10 cellular contexts compared by ENCODE assay signal in the genomic region with DNA sequence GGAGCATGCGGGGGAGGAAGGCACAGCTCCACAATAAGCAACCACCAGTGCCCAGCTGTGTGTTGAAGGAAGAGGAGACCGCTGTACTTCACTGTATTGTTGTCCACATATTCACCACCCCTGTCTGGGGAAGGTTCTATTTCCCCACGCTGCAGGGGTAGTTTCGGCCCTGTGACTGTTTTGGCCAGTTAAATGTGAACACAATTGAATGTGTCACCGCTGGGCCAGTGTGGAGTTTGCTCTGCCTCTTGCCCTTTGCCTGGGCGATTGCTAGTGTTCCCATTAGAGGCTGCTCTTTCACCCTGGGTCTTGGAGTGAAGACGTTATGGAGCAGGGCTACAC. TPM values are rescaled to one million over a fixed set of nuclear protein-coding genes. Genes with fewer than 3 reads are reported as not detected.
DNase-seq lines count a peak whose midpoint lies in the region; ATAC-seq, FAIRE-seq and TF ChIP-seq lines count a peak whose summit lies in the region.
"Had no signal": no experiment of that assay in that cellular context is flagged by ENCODE, and none has a peak within 500 bp of the region (broad histone marks: within the 10 kb centered on the region; RNA-seq: fewer than 3 reads in every experiment).

No MANE protein-coding gene starts in this region.

- FAIRE-seq in pancreas (lab: Jason Lieb, UNC) (no peak), urothelium cell line (lab: Jason Lieb, UNC) (no peak)

- ATAC-seq in left ventricle myocardium superior (peak; percentile 35), pancreas (peak in 3 of 4 donors; percentile 49 to 60 (median 57)), HG03571 (IDR thresholded peaks at IDR 0.05; ENCODE audit: unreplicated experiment) (no peak)
- ATAC-seq in activated naive CD4-positive, alpha-beta T cell treated with anti-CD3 and anti-CD28 coated beads, Interleukin-2, amount 50 U/mL, for 72 hours: no peak

- H3K27me3 Mint-ChIP-seq in progenitor cell of endocrine pancreas: no peaks in the 10 kb centered on the region

- intact Hi-C loops in left ventricle myocardium superior (cut with micrococcal nuclease) (no loop called here), pancreas (cut with DNase I) (no loop called here)

- no peak overlapping the region for H3K4me3 Mint-ChIP-seq in progenitor cell of endocrine pancreas (ENCODE audit: low read depth)
- H3K4me3 Mint-ChIP-seq: T-helper 2 cell treated with Interferon-gamma antibody and Interleukin-4, amounts not matched to agents 5 μg/mL and 100 μg/mL, for 36 hours had no signal

- H3K27me3 ChIP-seq in HL-60 (ENCODE audit: insufficient read depth, poor library complexity, severe bottlenecking) (no peaks in the 10 kb centered on the region), pancreas (no peaks in the 10 kb centered on the region)

- DNase-seq in HL-60 (ENCODE audit: low read depth in 1 of 2, low spot score in 1 of 2) (peak; percentile 60 to 71), left ventricle myocardium superior (no peak), pancreas (peak in 1 of 6 donors; percentile 57), progenitor cell of endocrine pancreas (ENCODE audit: low spot score, unreplicated experiment) (no peak), urothelium cell line (ENCODE audit: low spot score) (no peak)
- no peak for DNase-seq in activated naive CD4-positive, alpha-beta T cell treated with anti-CD3 and anti-CD28 coated beads, Interleukin-2, amount 50 U/mL, for 72 hours (ENCODE audit: low spot score in 2 of 2)
- DNase-seq: cerebellar nuclear complex had no signal

- H3K4me3 ChIP-seq in HL-60 (replicated peaks; ENCODE audit: insufficient read depth, low read length) (no peak overlapping the region), pancreas (no peak overlapping the region)

- no peak for TF ChIP-seq CTCF in HL-60 (IDR thresholded peaks at IDR 0.05; ENCODE audit: insufficient read depth, low read length)
- no peak for TF ChIP-seq CTCF in pancreas (IDR thresholded peaks at IDR 0.05)
- no peak for TF ChIP-seq CTCF in progenitor cell of endocrine pancreas (IDR thresholded peaks at IDR 0.05; ENCODE audit: unreplicated experiment)

- peaks cover 5% of the 10 kb centered on the region for H3K4me1 Mint-ChIP-seq in progenitor cell of endocrine pancreas (ENCODE audit: low read depth)

- H3K27ac ChIP-seq in HL-60 (replicated peaks) (peak overlapping the region; percentile 51), angular gyrus (ENCODE audit: low read depth, low read length) (peak overlapping the region; percentile 80), pancreas (no peak overlapping the region)

- H3K9me3 ChIP-seq in pancreas: no peaks in the 10 kb centered on the region

- WGBS in pancreas, 2 donors: 60 to 61% methylated on average over 7 of the region's 7 CpGs

- no peaks in the 10 kb centered on the region for H3K36me3 ChIP-seq in pancreas

- H3K4me1 ChIP-seq in pancreas: peaks cover 7 to 16% (median 12%) of the 10 kb centered on the region in 3 donors

- peaks cover 5% of the 10 kb centered on the region for H3K36me3 Mint-ChIP-seq in progenitor cell of endocrine pancreas (ENCODE audit: insufficient read depth)
- H3K36me3 Mint-ChIP-seq in activated naive CD4-positive, alpha-beta T cell treated with anti-CD3 and anti-CD28 coated beads, Interleukin-2, amount 50 U/mL, for 72 hours: peaks cover 0 to 5% of the 10 kb centered on the region in 2 donors

- H3K9me3 Mint-ChIP-seq in progenitor cell of endocrine pancreas (ENCODE audit: low read depth): no peaks in the 10 kb centered on the region
- no peaks in the 10 kb centered on the region for H3K9me3 Mint-ChIP-seq in activated naive CD4-positive, alpha-beta T cell treated with anti-CD3 and anti-CD28 coated beads, Interleukin-2, amount 50 U/mL, for 72 hours
- H3K9me3 Mint-ChIP-seq: T-helper 2 cell treated with Interferon-gamma antibody and Interleukin-4, amounts not matched to agents 5 μg/mL and 100 μg/mL, for 36 hours had no signal

- H3K27ac Mint-ChIP-seq in progenitor cell of endocrine pancreas: no peak overlapping the region
- H3K27ac Mint-ChIP-seq in activated naive CD4-positive, alpha-beta T cell treated with anti-CD3 and anti-CD28 coated beads, Interleukin-2, amount 50 U/mL, for 72 hours: no peak overlapping the region
- H3K27ac Mint-ChIP-seq: T-helper 2 cell treated with Interferon-gamma antibody and Interleukin-4, amounts not matched to agents 5 μg/mL and 100 μg/mL, for 36 hours had no signal

RNA-seq across cellular contexts. Expression of gene UBE4B, which starts 32.6 kb away (rescaled TPM):
- total RNA-seq in left ventricle myocardium superior (78.4 TPM), pancreas (10 to 100 TPM; 27.5 to 45.3 (median 35.2) TPM), progenitor cell of endocrine pancreas (77.2 and 78.1 TPM in 2 replicates)
- polyA plus RNA-seq in pancreas: 10 to 100 TPM; 13.0 to 16.7 TPM
- 10 to 100 TPM; 30.0 to 44.4 TPM for total RNA-seq in activated naive CD4-positive, alpha-beta T cell treated with anti-CD3 and anti-CD28 coated beads, Interleukin-2, amount 50 U/mL, for 72 hours

Comparison
In these comparisons a context has a peak if more than half of its experiments do, and no peak if none do; other contexts are left out.
1. DNase-seq: peak in HL-60 (2 of 2); none in left ventricle myocardium superior (single experiment), progenitor cell of endocrine pancreas (single experiment), urothelium cell line (single experiment) and activated naive CD4-positive, alpha-beta T cell treated with anti-CD3 and anti-CD28 coated beads, Interleukin-2, amount 50 U/mL, for 72 hours (0 of 2).
2. H3K27ac ChIP-seq: peak in HL-60 (single experiment) and angular gyrus (single experiment); none in pancreas (0 of 4).
3. ATAC-seq: peak in left ventricle myocardium superior (single experiment) and pancreas (3 of 4); none in HG03571 (single experiment) and activated naive CD4-positive, alpha-beta T cell treated with anti-CD3 and anti-CD28 coated beads, Interleukin-2, amount 50 U/mL, for 72 hours (0 of 2).